In the genomic region with DNA sequence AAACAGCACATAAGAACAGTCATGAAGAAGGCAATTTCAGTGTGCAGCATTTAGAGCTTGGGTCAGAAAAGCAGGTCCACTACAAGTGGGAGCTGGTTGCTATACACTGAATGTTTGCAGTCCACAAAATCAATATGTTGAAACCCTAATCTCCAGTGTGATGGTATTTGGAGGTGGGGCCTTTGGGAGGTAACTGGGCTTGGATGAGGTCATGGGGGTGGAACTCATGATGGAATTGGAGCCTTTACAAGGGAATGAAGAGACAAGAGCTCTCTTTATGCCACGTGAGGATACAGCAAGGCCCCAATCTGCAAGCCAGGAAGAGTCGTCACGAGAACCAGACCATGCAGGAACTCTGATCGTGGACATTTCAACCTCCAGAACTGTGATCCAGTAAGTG, we compare ENCODE assay signal across 1 cellular context.
A peak's percentile ranks its signal among the peaks of the same experiment; 100 is the strongest.
TF ChIP-seq lines count a peak whose summit lies in the region.

No MANE protein-coding gene starts in this region.

TF ChIP-seq in HepG2, 621 proteins besides CTCF, POLR2A, EP300 and RAD21 (continued from another document and continues in another):
- TF ChIP-seq, protein P1, sequence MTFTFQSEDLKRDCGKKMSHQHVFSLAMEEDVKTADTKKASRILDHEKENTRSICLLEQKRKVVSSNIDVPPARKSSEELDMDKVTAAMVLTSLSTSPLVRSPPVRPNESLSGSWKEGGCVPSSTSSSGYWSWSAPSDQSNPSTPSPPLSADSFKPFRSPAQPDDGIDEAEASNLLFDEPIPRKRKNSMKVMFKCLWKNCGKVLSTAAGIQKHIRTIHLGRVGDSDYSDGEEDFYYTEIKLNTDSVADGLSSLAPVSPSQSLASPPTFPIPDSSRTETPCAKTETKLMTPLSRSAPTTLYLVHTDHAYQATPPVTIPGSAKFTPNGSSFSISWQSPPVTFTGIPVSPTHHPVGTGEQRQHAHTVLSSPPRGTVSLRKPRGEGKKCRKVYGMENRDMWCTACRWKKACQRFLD (CRISPR knock-in tag; IDR thresholded peaks at IDR 0.05; ENCODE audit: borderline replicate concordance): no peak
- TF ChIP-seq SPEN (CRISPR knock-in tag; IDR thresholded peaks at IDR 0.05; ENCODE audit: low read depth): 0 out of 2 replicates have a peak, but pooled peaks have one; percentile 23
- TF ChIP-seq TBL1XR1 (IDR thresholded peaks at IDR 0.05; ENCODE audit: borderline replicate concordance, low read length, partially characterized antibody): peak; percentile 21
- TF ChIP-seq MIER3 (CRISPR knock-in tag; IDR thresholded peaks at IDR 0.05; ENCODE audit: borderline replicate concordance): no peak
- TF ChIP-seq ZFP36L2 (CRISPR knock-in tag; IDR thresholded peaks at IDR 0.05): no peak
- TF ChIP-seq ZSCAN22 (CRISPR knock-in tag; IDR thresholded peaks at IDR 0.05): no peak
- peak; percentile 38; the same call in 1 of the 2 replicates for TF ChIP-seq THAP11 (CRISPR knock-in tag; IDR thresholded peaks at IDR 0.05)
- TF ChIP-seq PCBP2 (optimal IDR thresholded peaks at IDR 0.05; ENCODE audit: low read depth, low read length, poor library complexity, severe bottlenecking): no peak
- TF ChIP-seq CREB1 (IDR thresholded peaks at IDR 0.05): no peak; the same call in 1 of the 2 replicates
- TF ChIP-seq CREB1 (CRISPR knock-in tag; IDR thresholded peaks at IDR 0.05): no peak
- TF ChIP-seq CEBPB (IDR thresholded peaks at IDR 0.05; ENCODE audit: borderline replicate concordance, low read depth, low read length): 0 out of 2 replicates have a peak, but pooled peaks have one; percentile 12
- TF ChIP-seq, protein P2, sequence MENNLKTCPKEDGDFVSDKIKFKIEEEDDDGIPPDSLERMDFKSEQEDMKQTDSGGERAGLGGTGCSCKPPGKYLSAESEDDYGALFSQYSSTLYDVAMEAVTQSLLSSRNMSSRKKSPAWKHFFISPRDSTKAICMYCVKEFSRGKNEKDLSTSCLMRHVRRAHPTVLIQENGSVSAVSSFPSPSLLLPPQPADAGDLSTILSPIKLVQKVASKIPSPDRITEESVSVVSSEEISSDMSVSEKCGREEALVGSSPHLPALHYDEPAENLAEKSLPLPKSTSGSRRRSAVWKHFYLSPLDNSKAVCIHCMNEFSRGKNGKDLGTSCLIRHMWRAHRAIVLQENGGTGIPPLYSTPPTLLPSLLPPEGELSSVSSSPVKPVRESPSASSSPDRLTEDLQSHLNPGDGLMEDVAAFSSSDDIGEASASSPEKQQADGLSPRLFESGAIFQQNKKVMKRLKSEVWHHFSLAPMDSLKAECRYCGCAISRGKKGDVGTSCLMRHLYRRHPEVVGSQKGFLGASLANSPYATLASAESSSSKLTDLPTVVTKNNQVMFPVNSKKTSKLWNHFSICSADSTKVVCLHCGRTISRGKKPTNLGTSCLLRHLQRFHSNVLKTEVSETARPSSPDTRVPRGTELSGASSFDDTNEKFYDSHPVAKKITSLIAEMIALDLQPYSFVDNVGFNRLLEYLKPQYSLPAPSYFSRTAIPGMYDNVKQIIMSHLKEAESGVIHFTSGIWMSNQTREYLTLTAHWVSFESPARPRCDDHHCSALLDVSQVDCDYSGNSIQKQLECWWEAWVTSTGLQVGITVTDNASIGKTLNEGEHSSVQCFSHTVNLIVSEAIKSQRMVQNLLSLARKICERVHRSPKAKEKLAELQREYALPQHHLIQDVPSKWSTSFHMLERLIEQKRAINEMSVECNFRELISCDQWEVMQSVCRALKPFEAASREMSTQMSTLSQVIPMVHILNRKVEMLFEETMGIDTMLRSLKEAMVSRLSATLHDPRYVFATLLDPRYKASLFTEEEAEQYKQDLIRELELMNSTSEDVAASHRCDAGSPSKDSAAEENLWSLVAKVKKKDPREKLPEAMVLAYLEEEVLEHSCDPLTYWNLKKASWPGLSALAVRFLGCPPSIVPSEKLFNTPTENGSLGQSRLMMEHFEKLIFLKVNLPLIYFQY (CRISPR knock-in tag; IDR thresholded peaks at IDR 0.05; ENCODE audit: borderline replicate concordance): peak; percentile 60; the same call in 1 of the 2 replicates
- TF ChIP-seq RFX5 (IDR thresholded peaks at IDR 0.05; ENCODE audit: low read depth, low read length): no peak
- TF ChIP-seq, protein P3, sequence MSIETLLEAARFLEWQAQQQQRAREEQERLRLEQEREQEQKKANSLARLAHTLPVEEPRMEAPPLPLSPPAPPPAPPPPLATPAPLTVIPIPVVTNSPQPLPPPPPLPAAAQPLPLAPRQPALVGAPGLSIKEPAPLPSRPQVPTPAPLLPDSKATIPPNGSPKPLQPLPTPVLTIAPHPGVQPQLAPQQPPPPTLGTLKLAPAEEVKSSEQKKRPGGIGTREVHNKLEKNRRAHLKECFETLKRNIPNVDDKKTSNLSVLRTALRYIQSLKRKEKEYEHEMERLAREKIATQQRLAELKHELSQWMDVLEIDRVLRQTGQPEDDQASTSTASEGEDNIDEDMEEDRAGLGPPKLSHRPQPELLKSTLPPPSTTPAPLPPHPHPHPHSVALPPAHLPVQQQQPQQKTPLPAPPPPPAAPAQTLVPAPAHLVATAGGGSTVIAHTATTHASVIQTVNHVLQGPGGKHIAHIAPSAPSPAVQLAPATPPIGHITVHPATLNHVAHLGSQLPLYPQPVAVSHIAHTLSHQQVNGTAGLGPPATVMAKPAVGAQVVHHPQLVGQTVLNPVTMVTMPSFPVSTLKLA (IDR thresholded peaks at IDR 0.05): no peak
- no peak for TF ChIP-seq FOXA3 (CRISPR knock-in tag; IDR thresholded peaks at IDR 0.05)
- peak; percentile 56; the same call in 1 of the 2 replicates for TF ChIP-seq ZNF644 (CRISPR knock-in tag; IDR thresholded peaks at IDR 0.05; ENCODE audit: low read depth)
- TF ChIP-seq CAMTA2 (CRISPR knock-in tag; IDR thresholded peaks at IDR 0.05; ENCODE audit: borderline replicate concordance): no peak
- TF ChIP-seq FOXK1 (CRISPR knock-in tag; IDR thresholded peaks at IDR 0.05; ENCODE audit: borderline replicate concordance, low read depth): no peak
- TF ChIP-seq TARDBP (CRISPR knock-in tag; IDR thresholded peaks at IDR 0.05): no peak
- TF ChIP-seq RFX1 (IDR thresholded peaks at IDR 0.05): no peak
- no peak for TF ChIP-seq MAFG (CRISPR knock-in tag; IDR thresholded peaks at IDR 0.05)
- no peak for TF ChIP-seq ZNF430 (CRISPR knock-in tag; IDR thresholded peaks at IDR 0.05)
- TF ChIP-seq ZNF841 (CRISPR knock-in tag; IDR thresholded peaks at IDR 0.05; ENCODE audit: borderline replicate concordance): no peak
- no peak for TF ChIP-seq CCDC6 (CRISPR knock-in tag; IDR thresholded peaks at IDR 0.05)
- no peak for TF ChIP-seq ZNF101 (CRISPR knock-in tag; IDR thresholded peaks at IDR 0.05; ENCODE audit: borderline replicate concordance, low read depth)
- TF ChIP-seq NCOA1 (CRISPR knock-in tag; IDR thresholded peaks at IDR 0.05): no peak
- TF ChIP-seq SOX5 (CRISPR knock-in tag; IDR thresholded peaks at IDR 0.05; ENCODE audit: borderline replicate concordance): peak; percentile 30; the same call in 1 of the 2 replicates
- no peak for TF ChIP-seq TOE1 (CRISPR knock-in tag; IDR thresholded peaks at IDR 0.05)
- TF ChIP-seq HOXD1 (CRISPR knock-in tag; IDR thresholded peaks at IDR 0.05): no peak
- TF ChIP-seq, protein P4, sequence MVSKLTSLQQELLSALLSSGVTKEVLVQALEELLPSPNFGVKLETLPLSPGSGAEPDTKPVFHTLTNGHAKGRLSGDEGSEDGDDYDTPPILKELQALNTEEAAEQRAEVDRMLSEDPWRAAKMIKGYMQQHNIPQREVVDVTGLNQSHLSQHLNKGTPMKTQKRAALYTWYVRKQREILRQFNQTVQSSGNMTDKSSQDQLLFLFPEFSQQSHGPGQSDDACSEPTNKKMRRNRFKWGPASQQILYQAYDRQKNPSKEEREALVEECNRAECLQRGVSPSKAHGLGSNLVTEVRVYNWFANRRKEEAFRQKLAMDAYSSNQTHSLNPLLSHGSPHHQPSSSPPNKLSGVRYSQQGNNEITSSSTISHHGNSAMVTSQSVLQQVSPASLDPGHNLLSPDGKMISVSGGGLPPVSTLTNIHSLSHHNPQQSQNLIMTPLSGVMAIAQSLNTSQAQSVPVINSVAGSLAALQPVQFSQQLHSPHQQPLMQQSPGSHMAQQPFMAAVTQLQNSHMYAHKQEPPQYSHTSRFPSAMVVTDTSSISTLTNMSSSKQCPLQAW (CRISPR knock-in tag; IDR thresholded peaks at IDR 0.05): no peak; the same call in 1 of the 2 replicates
- TF ChIP-seq KDM4B (CRISPR knock-in tag; IDR thresholded peaks at IDR 0.05): no peak
- TF ChIP-seq TBX3 (IDR thresholded peaks at IDR 0.05; ENCODE audit: borderline replicate concordance): no peak
- TF ChIP-seq ZNF136 (CRISPR knock-in tag; IDR thresholded peaks at IDR 0.05; ENCODE audit: low read depth): no peak
- TF ChIP-seq NR2F2 (IDR thresholded peaks at IDR 0.05; ENCODE audit: borderline replicate concordance, low read depth): no peak
- TF ChIP-seq ZNF367 (CRISPR knock-in tag; IDR thresholded peaks at IDR 0.05; ENCODE audit: borderline replicate concordance): no peak
- TF ChIP-seq ZBTB7A (CRISPR knock-in tag; IDR thresholded peaks at IDR 0.05): no peak
- no peak for TF ChIP-seq GABPA (IDR thresholded peaks at IDR 0.05; ENCODE audit: low read depth, low read length)
- no peak for TF ChIP-seq GABPA (CRISPR knock-in tag; IDR thresholded peaks at IDR 0.05; ENCODE audit: low read depth)
- TF ChIP-seq, protein P5, sequence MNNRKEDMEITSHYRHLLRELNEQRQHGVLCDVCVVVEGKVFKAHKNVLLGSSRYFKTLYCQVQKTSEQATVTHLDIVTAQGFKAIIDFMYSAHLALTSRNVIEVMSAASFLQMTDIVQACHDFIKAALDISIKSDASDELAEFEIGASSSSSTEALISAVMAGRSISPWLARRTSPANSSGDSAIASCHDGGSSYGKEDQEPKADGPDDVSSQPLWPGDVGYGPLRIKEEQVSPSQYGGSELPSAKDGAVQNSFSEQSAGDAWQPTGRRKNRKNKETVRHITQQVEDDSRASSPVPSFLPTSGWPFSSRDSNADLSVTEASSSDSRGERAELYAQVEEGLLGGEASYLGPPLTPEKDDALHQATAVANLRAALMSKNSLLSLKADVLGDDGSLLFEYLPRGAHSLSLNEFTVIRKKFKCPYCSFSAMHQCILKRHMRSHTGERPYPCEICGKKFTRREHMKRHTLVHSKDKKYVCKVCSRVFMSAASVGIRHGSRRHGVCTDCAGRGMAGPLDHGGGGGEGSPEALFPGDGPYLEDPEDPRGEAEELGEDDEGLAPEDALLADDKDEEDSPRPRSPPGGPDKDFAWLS (CRISPR knock-in tag; IDR thresholded peaks at IDR 0.05; ENCODE audit: borderline replicate concordance): no peak
- TF ChIP-seq AGO2 (optimal IDR thresholded peaks at IDR 0.05; ENCODE audit: low read depth, low read length): no peak
- TF ChIP-seq, protein P6, sequence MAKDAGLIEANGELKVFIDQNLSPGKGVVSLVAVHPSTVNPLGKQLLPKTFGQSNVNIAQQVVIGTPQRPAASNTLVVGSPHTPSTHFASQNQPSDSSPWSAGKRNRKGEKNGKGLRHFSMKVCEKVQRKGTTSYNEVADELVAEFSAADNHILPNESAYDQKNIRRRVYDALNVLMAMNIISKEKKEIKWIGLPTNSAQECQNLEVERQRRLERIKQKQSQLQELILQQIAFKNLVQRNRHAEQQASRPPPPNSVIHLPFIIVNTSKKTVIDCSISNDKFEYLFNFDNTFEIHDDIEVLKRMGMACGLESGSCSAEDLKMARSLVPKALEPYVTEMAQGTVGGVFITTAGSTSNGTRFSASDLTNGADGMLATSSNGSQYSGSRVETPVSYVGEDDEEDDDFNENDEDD (CRISPR knock-in tag; IDR thresholded peaks at IDR 0.05; ENCODE audit: borderline replicate concordance): no peak
- no peak for TF ChIP-seq ARID2 (CRISPR knock-in tag; IDR thresholded peaks at IDR 0.05; ENCODE audit: borderline replicate concordance)
- no peak for TF ChIP-seq ZNF792 (CRISPR knock-in tag; IDR thresholded peaks at IDR 0.05)
- TF ChIP-seq ZFP37 (CRISPR knock-in tag; IDR thresholded peaks at IDR 0.05; ENCODE audit: borderline replicate concordance): no peak
- TF ChIP-seq ZMYM4 (CRISPR knock-in tag; IDR thresholded peaks at IDR 0.05): peak; percentile 86
- no peak for TF ChIP-seq ZNF510 (CRISPR knock-in tag; IDR thresholded peaks at IDR 0.05; ENCODE audit: low read depth)
- TF ChIP-seq, protein P7, sequence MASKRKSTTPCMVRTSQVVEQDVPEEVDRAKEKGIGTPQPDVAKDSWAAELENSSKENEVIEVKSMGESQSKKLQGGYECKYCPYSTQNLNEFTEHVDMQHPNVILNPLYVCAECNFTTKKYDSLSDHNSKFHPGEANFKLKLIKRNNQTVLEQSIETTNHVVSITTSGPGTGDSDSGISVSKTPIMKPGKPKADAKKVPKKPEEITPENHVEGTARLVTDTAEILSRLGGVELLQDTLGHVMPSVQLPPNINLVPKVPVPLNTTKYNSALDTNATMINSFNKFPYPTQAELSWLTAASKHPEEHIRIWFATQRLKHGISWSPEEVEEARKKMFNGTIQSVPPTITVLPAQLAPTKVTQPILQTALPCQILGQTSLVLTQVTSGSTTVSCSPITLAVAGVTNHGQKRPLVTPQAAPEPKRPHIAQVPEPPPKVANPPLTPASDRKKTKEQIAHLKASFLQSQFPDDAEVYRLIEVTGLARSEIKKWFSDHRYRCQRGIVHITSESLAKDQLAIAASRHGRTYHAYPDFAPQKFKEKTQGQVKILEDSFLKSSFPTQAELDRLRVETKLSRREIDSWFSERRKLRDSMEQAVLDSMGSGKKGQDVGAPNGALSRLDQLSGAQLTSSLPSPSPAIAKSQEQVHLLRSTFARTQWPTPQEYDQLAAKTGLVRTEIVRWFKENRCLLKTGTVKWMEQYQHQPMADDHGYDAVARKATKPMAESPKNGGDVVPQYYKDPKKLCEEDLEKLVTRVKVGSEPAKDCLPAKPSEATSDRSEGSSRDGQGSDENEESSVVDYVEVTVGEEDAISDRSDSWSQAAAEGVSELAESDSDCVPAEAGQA (IDR thresholded peaks at IDR 0.05; ENCODE audit: low read depth): no peak
- TF ChIP-seq, protein P7 (CRISPR knock-in tag; IDR thresholded peaks at IDR 0.05; ENCODE audit: borderline replicate concordance): no peak
